13 cellular contexts compared by ENCODE assay signal in the genomic region with DNA sequence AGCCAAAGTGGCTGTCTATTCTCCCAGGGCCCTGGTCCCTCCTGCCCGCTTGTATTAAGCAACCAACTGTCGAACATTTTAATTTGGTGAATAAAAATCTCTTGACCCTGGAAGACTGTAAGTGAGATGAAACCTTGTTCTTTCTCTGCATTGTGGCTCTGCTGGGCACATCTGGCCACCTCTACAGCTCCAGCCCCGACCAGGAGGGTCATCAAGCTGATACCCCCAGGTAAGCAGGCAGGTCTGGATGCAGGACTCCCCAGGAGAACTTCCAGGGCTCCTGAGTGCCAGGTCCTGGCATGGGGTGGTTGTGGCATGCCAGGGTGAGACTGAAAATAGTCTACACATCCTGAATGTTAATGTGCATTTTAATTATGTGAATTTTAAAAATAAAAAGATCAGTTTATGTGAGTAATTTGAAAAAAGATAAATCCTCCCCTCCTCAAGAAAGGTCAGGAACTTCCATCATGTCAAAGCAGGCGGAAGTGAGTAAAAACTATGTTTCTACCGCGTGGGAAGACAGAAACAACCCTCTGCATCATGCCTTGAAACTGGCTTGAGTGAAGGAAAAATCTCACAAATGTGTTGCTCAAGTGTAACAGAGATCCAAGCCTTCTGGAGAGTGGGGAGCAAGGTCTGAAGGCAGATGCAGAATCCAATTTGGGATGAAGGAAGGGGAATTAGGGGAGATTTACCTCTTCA. TPM values are rescaled to one million over a fixed set of nuclear protein-coding genes. Genes with fewer than 3 reads are reported as not detected.
"Had no signal": no experiment of that assay in that cellular context is flagged by ENCODE, and none has a peak within 500 bp of the region (broad histone marks: within the 10 kb centered on the region; RNA-seq: fewer than 3 reads in every experiment).

No MANE protein-coding gene starts in this region.

- H3K4me1 ChIP-seq: breast epithelium had no signal

- H3K27ac Mint-ChIP-seq: activated naive CD4-positive, alpha-beta T cell treated with anti-CD3 and anti-CD28 coated beads, Interleukin-2, amount 50 U/mL, for 72 hours; memory B cell; natural killer cell treated with Interleukin-12 subunit alpha and Interleukin-12 subunit beta and Interleukin-15 and Interleukin-18, amount 100 ng/mL, for 72 hours had no signal

- H3K4me3 ChIP-seq: breast epithelium, esophagus squamous epithelium, sigmoid colon, tibial artery had no signal

- H3K4me1 Mint-ChIP-seq: memory B cell had no signal

- ATAC-seq: natural killer cell treated with Interleukin-12 subunit alpha and Interleukin-12 subunit beta and Interleukin-15 and Interleukin-18, amount 100 ng/mL, for 72 hours had no signal

- H3K36me3 Mint-ChIP-seq: activated naive CD4-positive, alpha-beta T cell treated with anti-CD3 and anti-CD28 coated beads, Interleukin-2, amount 50 U/mL, for 72 hours; memory B cell; natural killer cell treated with Interleukin-12 subunit alpha and Interleukin-12 subunit beta and Interleukin-15 and Interleukin-18, amount 100 ng/mL, for 72 hours had no signal

- H3K4me3 Mint-ChIP-seq: memory B cell; natural killer cell treated with Interleukin-12 subunit alpha and Interleukin-12 subunit beta and Interleukin-15 and Interleukin-18, amount 100 ng/mL, for 72 hours had no signal

- H3K9me3 ChIP-seq: esophagus squamous epithelium, sigmoid colon, tibial artery had no signal

- H3K36me3 ChIP-seq: breast epithelium, esophagus squamous epithelium, sigmoid colon, tibial artery had no signal

- H3K27ac ChIP-seq: breast epithelium, esophagus squamous epithelium, tibial artery had no signal

- H3K9me3 Mint-ChIP-seq: activated naive CD4-positive, alpha-beta T cell treated with anti-CD3 and anti-CD28 coated beads, Interleukin-2, amount 50 U/mL, for 72 hours; memory B cell; natural killer cell treated with Interleukin-12 subunit alpha and Interleukin-12 subunit beta and Interleukin-15 and Interleukin-18, amount 100 ng/mL, for 72 hours had no signal

- DNase-seq: activated CD4-positive, alpha-beta T cell treated with anti-CD3 and anti-CD28 coated beads for 4 hours; activated effector memory CD4-positive, alpha-beta T cell treated with anti-CD3 and anti-CD28 coated beads, Interleukin-2, amount 50 U/mL, for 16 hours; anterior cingulate cortex; esophagus squamous epithelium; foreskin fibroblast; SIG-M5; sigmoid colon; stimulated activated CD4-positive, alpha-beta T cell treated with anti-CD3 and anti-CD28 coated beads, Interleukin-2, amount 100 ng/mL, for 48 hours had no signal

- H3K27me3 ChIP-seq: breast epithelium, esophagus squamous epithelium, sigmoid colon, tibial artery had no signal

RNA-seq across cellular contexts. Expression of a gene that starts 14.9 kb away (rescaled TPM):
- total RNA-seq: natural killer cell treated with Interleukin-12 subunit alpha and Interleukin-12 subunit beta and Interleukin-15 and Interleukin-18, amount 100 ng/mL, for 72 hours had no signal
